21 cellular contexts compared by ENCODE assay signal in genomic region chr5:115856936-115857524, GRCh38. TPM values are rescaled to one million over a fixed set of nuclear protein-coding genes. Genes with fewer than 3 reads are reported as not detected.
DNase-seq lines count a peak whose midpoint lies in the region; FAIRE-seq and TF ChIP-seq lines count a peak whose summit lies in the region.
"Had no signal": no experiment of that assay in that cellular context is flagged by ENCODE, and none has a peak within 500 bp of the region (broad histone marks: within the 10 kb centered on the region; RNA-seq: fewer than 3 reads in every experiment).

No MANE protein-coding gene starts in this region.

- no peaks in the 10 kb centered on the region for H3K27me3 Mint-ChIP-seq in chondrocyte (ENCODE audit: low read depth)
- H3K27me3 Mint-ChIP-seq in nephron progenitor cell (ENCODE audit: low read depth, poor library complexity) = no peaks in the 10 kb centered on the region
- H3K27me3 Mint-ChIP-seq in CD14-positive monocyte (ENCODE audit: low read depth in 3 of 3) = peaks cover 0 to 2% (median 0%) of the 10 kb centered on the region in 3 donors
- H3K27me3 Mint-ChIP-seq: activated CD4-positive, alpha-beta T cell treated with anti-CD3 and anti-CD28 coated beads, Interleukin-2, amount 10 ng/mL, durations not matched to agents 7 days and 5 days had no signal

- peaks cover 11% of the 10 kb centered on the region for H3K9me3 Mint-ChIP-seq in chondrocyte (ENCODE audit: low read depth)
- H3K9me3 Mint-ChIP-seq in nephron progenitor cell = peaks cover 26% of the 10 kb centered on the region
- H3K9me3 Mint-ChIP-seq in CD14-positive monocyte = peaks cover 4 to 13% (median 9%) of the 10 kb centered on the region in 7 donors
- H3K9me3 Mint-ChIP-seq: activated naive CD4-positive, alpha-beta T cell treated with anti-CD3 and anti-CD28 coated beads, Interleukin-2, amount 50 U/mL, for 72 hours; natural killer cell had no signal

- in situ Hi-C loops in HAP-1 (cut with MboI; ENCODE audit: low sequenced_read_pairs) = no loop called here

- H3K36me3 ChIP-seq in HAP-1 (replicated peaks) = no peaks in the 10 kb centered on the region
- H3K36me3 ChIP-seq: suprapubic skin, WERI-Rb-1 had no signal

- H3K4me1 ChIP-seq in HAP-1 = no peaks in the 10 kb centered on the region

- peak; percentile 35 for FAIRE-seq in D721Med (lab: Jason Lieb, UNC)
- FAIRE-seq: GM18507 had no signal

- DNase-seq in D721Med (ENCODE audit: insufficient read length, low spot score) (no peak), LNCaP clone FGC (ENCODE audit: low read depth) (peak; percentile 3), chondrocyte (ENCODE audit: low spot score) (no peak), nephron progenitor cell (no peak), cerebellar nuclear complex (lab: John Stamatoyannopoulos, UW) (no peak), CD14-positive monocyte (ENCODE audit: low spot score) (no peak), HAP-1 (ENCODE audit: low spot score in 2 of 2) (no peak)
- DNase-seq in stimulated activated CD4-positive, alpha-beta T cell treated with anti-CD3 and anti-CD28 coated beads, Interleukin-15, amount 100 ng/mL, for 24 hours = no peak
- DNase-seq: activated CD4-positive, alpha-beta T cell treated with anti-CD3 and anti-CD28 coated beads, Interleukin-2, amount 10 ng/mL, durations not matched to agents 7 days and 5 days; aorta; KG1; natural killer cell; NCI-H187 treated with DMSO at 0.1 percent for 48 hours; NCI-H82; SIG-M5; WERI-Rb-1 had no signal

- H3K27ac Mint-ChIP-seq in chondrocyte (ENCODE audit: unreplicated experiment) = peak overlapping the region; percentile 95
- peak overlapping the region; percentile 82 for H3K27ac Mint-ChIP-seq in nephron progenitor cell
- peak overlapping the region in 2 of 7 donors; percentile 46 to 72 for H3K27ac Mint-ChIP-seq in CD14-positive monocyte
- H3K27ac Mint-ChIP-seq: activated CD4-positive, alpha-beta T cell treated with anti-CD3 and anti-CD28 coated beads, Interleukin-2, amount 10 ng/mL, durations not matched to agents 7 days and 5 days; activated naive CD4-positive, alpha-beta T cell treated with anti-CD3 and anti-CD28 coated beads, Interleukin-2, amount 50 U/mL, for 72 hours; T-helper 1 cell treated with Interleukin-12 subunit alpha and Interleukin-12 subunit beta and Interleukin-4 antibody, amounts not matched to agents 30 μg/mL and 1 μg/mL, for 36 hours had no signal

- no peaks in the 10 kb centered on the region for H3K27me3 ChIP-seq in HAP-1 (ENCODE audit: low read depth)
- H3K27me3 ChIP-seq: suprapubic skin had no signal

- H3K4me1 Mint-ChIP-seq in chondrocyte (ENCODE audit: low read depth) (peaks cover 51% of the 10 kb centered on the region), nephron progenitor cell (peaks cover 21% of the 10 kb centered on the region), CD14-positive monocyte (peaks cover 38% of the 10 kb centered on the region)

- TF ChIP-seq CTCF in D721Med (IDR thresholded peaks at IDR 0.05; ENCODE audit: insufficient read depth, missing control alignments) (no peak), LNCaP clone FGC (IDR thresholded peaks at IDR 0.05; ENCODE audit: control insufficient read depth, extremely low read depth, insufficient read depth) (no peak), chondrocyte (IDR thresholded peaks at IDR 0.05) (no peak), nephron progenitor cell (IDR thresholded peaks at IDR 0.05) (no peak), CD14-positive monocyte (IDR thresholded peaks at IDR 0.05) (no peak)

- intact Hi-C loops in CD14-positive monocyte (cut with micrococcal nuclease) = no loop called here

- H3K36me3 Mint-ChIP-seq in chondrocyte (ENCODE audit: low read depth) (peaks cover 5% of the 10 kb centered on the region), nephron progenitor cell (ENCODE audit: low read depth) (peaks cover 26% of the 10 kb centered on the region), CD14-positive monocyte (peaks cover 5 to 13% of the 10 kb centered on the region in 2 donors)
- H3K36me3 Mint-ChIP-seq: natural killer cell had no signal

- H3K4me3 ChIP-seq in LNCaP clone FGC (ENCODE audit: low read depth, low read length) = no peak overlapping the region
- H3K4me3 ChIP-seq in HAP-1 = no peak overlapping the region
- H3K4me3 ChIP-seq: suprapubic skin had no signal

- no peak overlapping the region for H3K4me3 Mint-ChIP-seq in chondrocyte (ENCODE audit: unreplicated experiment)
- no peak overlapping the region for H3K4me3 Mint-ChIP-seq in nephron progenitor cell
- no peak overlapping the region for H3K4me3 Mint-ChIP-seq in CD14-positive monocyte
- H3K4me3 Mint-ChIP-seq: activated CD4-positive, alpha-beta T cell treated with anti-CD3 and anti-CD28 coated beads, Interleukin-2, amount 10 ng/mL, durations not matched to agents 7 days and 5 days; natural killer cell; T-helper 1 cell treated with Interleukin-12 subunit alpha and Interleukin-12 subunit beta and Interleukin-4 antibody, amounts not matched to agents 30 μg/mL and 1 μg/mL, for 36 hours had no signal

- no peaks in the 10 kb centered on the region for H3K9me3 ChIP-seq in HAP-1
- H3K9me3 ChIP-seq: suprapubic skin had no signal

RNA-seq across cellular contexts. Expression of gene AP3S1, which starts 15.3 kb away (rescaled TPM):
- 105 to 133 TPM (median 124 TPM) in 3 replicates for total RNA-seq in chondrocyte
- 10 to 100 TPM; 84.8 to 86.1 TPM for polyA plus RNA-seq in CD14-positive monocyte

RNA-seq across cellular contexts. Expression of gene ATG12, which starts 15.7 kb away (rescaled TPM):
- 45.4 to 57.9 TPM (median 48.0 TPM) in 3 replicates for total RNA-seq in chondrocyte
- polyA plus RNA-seq in CD14-positive monocyte = 100 to 1,000 TPM; 101 to 143 TPM

RNA-seq across cellular contexts. Expression of gene CDO1, which starts 40.6 kb away (rescaled TPM):
- total RNA-seq in chondrocyte = 2.8 to 7.1 TPM (median 3.3 TPM) in 3 replicates
- polyA plus RNA-seq in CD14-positive monocyte = not detected
- total RNA-seq: activated CD4-positive, alpha-beta T cell treated with anti-CD3 and anti-CD28 coated beads, Interleukin-2, amount 10 ng/mL, durations not matched to agents 7 days and 5 days; HT-29; natural killer cell had no signal
